8 cellular contexts compared by ENCODE assay signal in genomic region chr17:8041249-8041928, GRCh38. TPM values are rescaled to one million over a fixed set of nuclear protein-coding genes. Genes with fewer than 3 reads are reported as not detected.
A peak's percentile ranks its signal among the peaks of the same experiment; 100 is the strongest.
DNase-seq lines count a peak whose midpoint lies in the region; ATAC-seq and TF ChIP-seq lines count a peak whose summit lies in the region.

No MANE protein-coding gene starts in this region.

- peaks cover 38% of the 10 kb centered on the region for H3K27me3 Mint-ChIP-seq in CD4-positive, CD25-positive, alpha-beta regulatory T cell
- peaks cover 34% of the 10 kb centered on the region for H3K27me3 Mint-ChIP-seq in activated naive CD8-positive, alpha-beta T cell treated with anti-CD3 and anti-CD28 coated beads, Interleukin-2, amount 10 ng/mL, durations not matched to agents 7 days and 5 days

- H3K27ac Mint-ChIP-seq in CD4-positive, CD25-positive, alpha-beta regulatory T cell, result no peak overlapping the region
- no peak overlapping the region for H3K27ac Mint-ChIP-seq in activated naive CD8-positive, alpha-beta T cell treated with anti-CD3 and anti-CD28 coated beads, Interleukin-2, amount 10 ng/mL, durations not matched to agents 7 days and 5 days

- H3K36me3 Mint-ChIP-seq in CD4-positive, CD25-positive, alpha-beta regulatory T cell, result no peaks in the 10 kb centered on the region
- H3K36me3 Mint-ChIP-seq in activated naive CD8-positive, alpha-beta T cell treated with anti-CD3 and anti-CD28 coated beads, Interleukin-2, amount 10 ng/mL, durations not matched to agents 7 days and 5 days, result no peaks in the 10 kb centered on the region

- POLR2A ChIA-PET in activated naive CD8-positive, alpha-beta T cell treated with anti-CD3 and anti-CD28 coated beads, Interleukin-2, amount 10 ng/mL, durations not matched to agents 7 days and 5 days (lab: Charles Lee), result interaction anchor here (0.5 to 1.9 kb wide), 3 partner anchors 25 to 207 kb away, joined by 3 to 9 read pairs (median 3); partner anchors contain the start of gene CTC1

- H3K27ac ChIP-seq in CD4-positive, CD25-positive, alpha-beta regulatory T cell (ENCODE audit: insufficient read depth, low read length, poor library complexity, severe bottlenecking), result no peak overlapping the region
- H3K27ac ChIP-seq in OCI-LY3 (ENCODE audit: low read length) (no peak overlapping the region), heart right ventricle (peak overlapping the region in 1 of 10 donors; percentile 51)

- H3K27me3 ChIP-seq in CD4-positive, CD25-positive, alpha-beta regulatory T cell (ENCODE audit: control insufficient read depth, insufficient read depth, low read length), result peaks cover 7% of the 10 kb centered on the region
- H3K27me3 ChIP-seq in H7 (ENCODE audit: control insufficient read depth, insufficient read depth, low read length) (peaks cover 3% of the 10 kb centered on the region; the same call in 1 of the 2 replicates), OCI-LY3 (ENCODE audit: low read depth, low read length) (no peaks in the 10 kb centered on the region), heart right ventricle (peaks cover 0 to 44% (median 34%) of the 10 kb centered on the region in 7 donors)

- H3K9me3 Mint-ChIP-seq in CD4-positive, CD25-positive, alpha-beta regulatory T cell, result peaks cover 0 to 3% (median 0%) of the 10 kb centered on the region in 7 donors
- H3K9me3 Mint-ChIP-seq in activated naive CD8-positive, alpha-beta T cell treated with anti-CD3 and anti-CD28 coated beads, Interleukin-2, amount 10 ng/mL, durations not matched to agents 7 days and 5 days, result no peaks in the 10 kb centered on the region

- peak overlapping the region; percentile 29; the same call in 1 of the 2 replicates for H3K4me2 ChIP-seq in OCI-LY3 (ENCODE audit: low read length)

- H3K9ac ChIP-seq in OCI-LY3 (ENCODE audit: low read length), result no peak overlapping the region

- no peaks in the 10 kb centered on the region for H4K20me1 ChIP-seq in OCI-LY3 (ENCODE audit: insufficient read depth, low read length)

- no peak overlapping the region for H3K4me3 Mint-ChIP-seq in CD4-positive, CD25-positive, alpha-beta regulatory T cell
- H3K4me3 Mint-ChIP-seq in activated naive CD8-positive, alpha-beta T cell treated with anti-CD3 and anti-CD28 coated beads, Interleukin-2, amount 10 ng/mL, durations not matched to agents 7 days and 5 days, result no peak overlapping the region

- H3K36me3 ChIP-seq in CD4-positive, CD25-positive, alpha-beta regulatory T cell (ENCODE audit: control insufficient read depth, insufficient read depth, low read length), result no peaks in the 10 kb centered on the region
- no peaks in the 10 kb centered on the region for H3K36me3 ChIP-seq in H7 (replicated peaks; ENCODE audit: control insufficient read depth, insufficient read depth, low read length)
- no peaks in the 10 kb centered on the region for H3K36me3 ChIP-seq in OCI-LY3 (replicated peaks; ENCODE audit: low read depth, low read length)
- no peaks in the 10 kb centered on the region for H3K36me3 ChIP-seq in heart right ventricle

- H2AFZ ChIP-seq in OCI-LY3 (ENCODE audit: low read depth, low read length), result no peak overlapping the region

- peaks cover 0 to 6% (median 1%) of the 10 kb centered on the region in 4 donors for H3K4me1 Mint-ChIP-seq in CD4-positive, CD25-positive, alpha-beta regulatory T cell
- H3K4me1 Mint-ChIP-seq in activated naive CD8-positive, alpha-beta T cell treated with anti-CD3 and anti-CD28 coated beads, Interleukin-2, amount 10 ng/mL, durations not matched to agents 7 days and 5 days, result peaks cover 4% of the 10 kb centered on the region

- no peak overlapping the region for H3K4me3 ChIP-seq in CD4-positive, CD25-positive, alpha-beta regulatory T cell (ENCODE audit: low read depth, low read length)
- H3K4me3 ChIP-seq in H7 (ENCODE audit: insufficient read depth, low read depth, low read length), result no peak overlapping the region
- H3K4me3 ChIP-seq in OCI-LY3 (ENCODE audit: low read length), result no peak overlapping the region
- no peak overlapping the region for H3K4me3 ChIP-seq in heart right ventricle
- no peak overlapping the region for H3K4me3 ChIP-seq in retinal pigment epithelial cell (ENCODE audit: low read length)

- peaks cover 6% of the 10 kb centered on the region for H3K4me1 ChIP-seq in CD4-positive, CD25-positive, alpha-beta regulatory T cell (ENCODE audit: control insufficient read depth, insufficient read depth, low read length, poor library complexity, severe bottlenecking)
- H3K4me1 ChIP-seq in OCI-LY3 (ENCODE audit: low read length) (no peaks in the 10 kb centered on the region), heart right ventricle (peaks cover 0 to 28% (median 4%) of the 10 kb centered on the region in 9 donors)

- no peaks in the 10 kb centered on the region for H3K9me3 ChIP-seq in CD4-positive, CD25-positive, alpha-beta regulatory T cell (ENCODE audit: control insufficient read depth in 2 of 2, low read length in 2 of 2)
- H3K9me3 ChIP-seq in OCI-LY3 (ENCODE audit: insufficient read depth, low read length) (no peaks in the 10 kb centered on the region), heart right ventricle (no peaks in the 10 kb centered on the region)

- 61 to 62% methylated on average over 8 of the region's 8 CpGs for WGBS in heart right ventricle, 2 donors

- DNase-seq in CD4-positive, CD25-positive, alpha-beta regulatory T cell, result peak in 2 of 3 donors; percentile 51 to 74
- peak; percentile 79 for DNase-seq in H7
- no peak for DNase-seq in activated naive CD8-positive, alpha-beta T cell treated with anti-CD3 and anti-CD28 coated beads, Interleukin-2, amount 10 ng/mL, durations not matched to agents 7 days and 5 days
- no peak for DNase-seq in heart right ventricle
- peak; percentile 20 for DNase-seq in retinal pigment epithelial cell (ENCODE audit: low read depth)
- no peak for DNase-seq in iPS-NIHi11 (ENCODE audit: low spot score)

- no peak for ATAC-seq in CD4-positive, CD25-positive, alpha-beta regulatory T cell (ENCODE audit: low read depth in 2 of 2)
- peak; percentile 50 for ATAC-seq in activated naive CD8-positive, alpha-beta T cell treated with anti-CD3 and anti-CD28 coated beads, Interleukin-2, amount 10 ng/mL, durations not matched to agents 7 days and 5 days (ENCODE audit: low read depth)
- ATAC-seq in heart right ventricle (peak in 7 of 8 donors; percentile 30 to 88 (median 66)), HG03342 (IDR thresholded peaks at IDR 0.05; ENCODE audit: unreplicated experiment) (no peak)

- TF ChIP-seq CTCF in OCI-LY3 (IDR thresholded peaks at IDR 0.05; ENCODE audit: low read depth, low read length) (peak; percentile 66), heart right ventricle (IDR thresholded peaks at IDR 0.05) (peak; percentile 29 to 71 (median 66)), retinal pigment epithelial cell (conservative IDR thresholded peaks at IDR 0.05; ENCODE audit: low read depth, low read length) (peak; percentile 68)

- intact Hi-C loops in heart right ventricle (cut with DNase I), result loop anchor here (2.0 to 10.0 kb wide), 10 partner anchors 127 to 307 kb away; partner anchors contain the start of gene RNF227 (in 1 of the 10)

- no peaks in the 10 kb centered on the region for H3K79me2 ChIP-seq in OCI-LY3 (ENCODE audit: low read length)

RNA-seq across cellular contexts. Expression of gene ALOX15B, which starts 2.5 kb away (rescaled TPM):
- not detected for total RNA-seq in CD4-positive, CD25-positive, alpha-beta regulatory T cell
- not detected for polyA plus RNA-seq in CD4-positive, CD25-positive, alpha-beta regulatory T cell
- total RNA-seq in H7 (2014; rRNA removed; shearing (Covaris generic)), result not detected in 2 replicates
- total RNA-seq in activated naive CD8-positive, alpha-beta T cell treated with anti-CD3 and anti-CD28 coated beads, Interleukin-2, amount 10 ng/mL, durations not matched to agents 7 days and 5 days, result not detected
- under 1 TPM in 4 of 10 donors, not detected in 6; 0.10 to 0.76 (median 0.15) TPM for total RNA-seq in heart right ventricle
- 1 to 10 TPM in 1 of 2 donors, under 1 TPM in 1; 0.37 to 1.3 TPM for polyA plus RNA-seq in heart right ventricle

RNA-seq across cellular contexts. Expression of gene GUCY2D, which starts 39.0 kb away (rescaled TPM):
- total RNA-seq in CD4-positive, CD25-positive, alpha-beta regulatory T cell, result not detected
- polyA plus RNA-seq in CD4-positive, CD25-positive, alpha-beta regulatory T cell, result under 1 TPM in 1 of 4 donors, not detected in 3; 0.23 TPM
- not detected in 2 replicates for total RNA-seq in H7 (2014; rRNA removed; shearing (Covaris generic))
- total RNA-seq in activated naive CD8-positive, alpha-beta T cell treated with anti-CD3 and anti-CD28 coated beads, Interleukin-2, amount 10 ng/mL, durations not matched to agents 7 days and 5 days, result not detected
- under 1 TPM in 6 of 10 donors, not detected in 4; 0.06 to 0.69 (median 0.36) TPM for total RNA-seq in heart right ventricle
- polyA plus RNA-seq in heart right ventricle, result not detected

RNA-seq across cellular contexts. Expression of gene ALOX12B, which starts 46.1 kb away (rescaled TPM):
- total RNA-seq in CD4-positive, CD25-positive, alpha-beta regulatory T cell, result not detected
- under 1 TPM in 3 of 4 donors, not detected in 1; 0.53 to 0.68 (median 0.67) TPM for polyA plus RNA-seq in CD4-positive, CD25-positive, alpha-beta regulatory T cell
- not detected in 2 replicates for total RNA-seq in H7 (2014; rRNA removed; shearing (Covaris generic))
- total RNA-seq in activated naive CD8-positive, alpha-beta T cell treated with anti-CD3 and anti-CD28 coated beads, Interleukin-2, amount 10 ng/mL, durations not matched to agents 7 days and 5 days, result under 1 TPM; 0.65 to 0.97 TPM
- not detected for total RNA-seq in heart right ventricle
- not detected for polyA plus RNA-seq in heart right ventricle

Comparison
In these comparisons a context has a peak if more than half of its experiments do, and no peak if none do; other contexts are left out.
1. ATAC-seq: peak in activated naive CD8-positive, alpha-beta T cell treated with anti-CD3 and anti-CD28 coated beads, Interleukin-2, amount 10 ng/mL, durations not matched to agents 7 days and 5 days (single experiment) and heart right ventricle (7 of 8); none in CD4-positive, CD25-positive, alpha-beta regulatory T cell (0 of 2) and HG03342 (single experiment).
2. DNase-seq: peak in CD4-positive, CD25-positive, alpha-beta regulatory T cell (2 of 3), H7 (single experiment) and retinal pigment epithelial cell (single experiment); none in activated naive CD8-positive, alpha-beta T cell treated with anti-CD3 and anti-CD28 coated beads, Interleukin-2, amount 10 ng/mL, durations not matched to agents 7 days and 5 days (single experiment), heart right ventricle (0 of 2) and iPS-NIHi11 (single experiment).
3. Peak in every context shown above with its lines, with median percentiles within 50 percentile points of each other: CTCF ChIP-seq.